Comparison of ENCODE assay signal across 24 cellular contexts in the genomic region with DNA sequence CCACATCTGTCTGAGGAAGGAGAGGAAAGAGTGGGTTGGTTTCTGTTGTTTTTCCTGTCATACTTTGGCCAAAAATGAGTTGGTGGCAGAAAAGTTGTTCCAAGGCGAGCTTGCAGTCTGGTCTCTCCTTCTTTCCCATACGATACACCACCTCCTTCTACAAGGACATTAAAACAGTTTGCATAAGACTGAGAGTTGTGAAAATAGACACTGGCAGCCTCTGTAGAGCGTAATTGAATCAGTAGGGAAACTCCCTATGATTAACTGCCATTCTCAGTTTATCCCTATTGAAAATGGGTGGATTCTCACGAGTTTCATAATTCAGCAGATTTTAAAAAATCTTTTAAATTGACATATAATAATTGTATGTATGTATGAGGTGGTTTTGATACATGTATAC. TPM values are rescaled to one million over a fixed set of nuclear protein-coding genes. Genes with fewer than 3 reads are reported as not detected.
A peak's percentile ranks its signal among the peaks of the same experiment; 100 is the strongest.
DNase-seq lines count a peak whose midpoint lies in the region; ATAC-seq, FAIRE-seq and TF ChIP-seq lines count a peak whose summit lies in the region.
"Had no signal": no experiment of that assay in that cellular context is flagged by ENCODE, and none has a peak within 500 bp of the region (broad histone marks: within the 10 kb centered on the region; RNA-seq: fewer than 3 reads in every experiment).

No MANE protein-coding gene starts in this region.

- no peaks in the 10 kb centered on the region for H3K9me3 Mint-ChIP-seq in MCF 10A (ENCODE audit: unreplicated experiment)
- no peaks in the 10 kb centered on the region for H3K9me3 Mint-ChIP-seq in stimulated activated effector memory CD8-positive, alpha-beta T cell treated with anti-CD3 and anti-CD28 coated beads, Interleukin-12 subunit alpha, Interleukin-12 subunit beta, amount 100 ng/mL, for 72 hours

- peaks cover 14% of the 10 kb centered on the region for H3K79me2 ChIP-seq in mammary epithelial cell (ENCODE audit: insufficient read depth, low read length)

- BruUV-seq in MCF 10A (replicated peaks; lab: Mats Ljungman, UMichigan) (no TSS peak), Panc1 (replicated peaks; lab: Mats Ljungman, UMichigan) (no TSS peak), mammary epithelial cell (replicated peaks; lab: Mats Ljungman, UMichigan) (no TSS peak)

- FAIRE-seq in H54 (lab: Jason Lieb, UNC) = no peak
- FAIRE-seq: RCC 7860 had no signal

- WGBS in mammary epithelial cell (ENCODE audit: low coverage, missing lambda C conversion rate) = 3% methylated on average over 4 of the region's 4 CpGs

- H3K27me3 Mint-ChIP-seq in MCF 10A (ENCODE audit: insufficient read depth, unreplicated experiment) = no peaks in the 10 kb centered on the region

- H2AFZ ChIP-seq in mammary epithelial cell (ENCODE audit: low read depth, low read length) = peak overlapping the region; percentile 90

- intact Hi-C loops in MCF 10A (cut with micrococcal nuclease) = no loop called here
- intact Hi-C loops in breast epithelium (cut with DNase I; ENCODE audit: low total_unique reads) = no loop called here
- intact Hi-C loops in Panc1 (cut with micrococcal nuclease; ENCODE audit: unreplicated experiment) = no loop called here
- intact Hi-C loops in mammary epithelial cell (cut with micrococcal nuclease) = no loop called here

- H4K20me1 ChIP-seq in mammary epithelial cell (ENCODE audit: insufficient read depth, low read length) = no peaks in the 10 kb centered on the region

- H3K4me1 ChIP-seq in breast epithelium = peaks cover 0 to 11% of the 10 kb centered on the region in 2 donors
- H3K4me1 ChIP-seq in Panc1 (ENCODE audit: control insufficient read depth, insufficient read depth, low read length) = peaks cover 11% of the 10 kb centered on the region
- H3K4me1 ChIP-seq in mammary epithelial cell (ENCODE audit: insufficient read depth, low read length) = peaks cover 18% of the 10 kb centered on the region

- dilution Hi-C loops in mammary epithelial cell (cut with HindIII; ENCODE audit: low sequenced_read_pairs) = no loop called here

- CTCF ChIA-PET in MCF 10A (lab: Yijun Ruan, JAX) = interaction anchor here (0.6 to 6.0 kb wide), 7 partner anchors 10 to 595 kb away, joined by 3 to 66 read pairs (median 3); a partner anchor contains a TSS
- CTCF ChIA-PET in Panc1 (lab: Charles Lee) = no interaction called here
- CTCF ChIA-PET in mammary epithelial cell (lab: Charles Lee; ENCODE audit: low non-redundant PET) = interaction anchor here (0.6 kb wide), 1 partner anchor 595 kb away, joined by 10 read pairs; no protein-coding TSS in a partner anchor

- no peaks in the 10 kb centered on the region for H3K36me3 Mint-ChIP-seq in MCF 10A (ENCODE audit: insufficient read depth, unreplicated experiment)
- H3K36me3 Mint-ChIP-seq in stimulated activated effector memory CD8-positive, alpha-beta T cell treated with anti-CD3 and anti-CD28 coated beads, Interleukin-12 subunit alpha, Interleukin-12 subunit beta, amount 100 ng/mL, for 72 hours = peaks cover 13% of the 10 kb centered on the region

- H3K4me3 ChIP-seq in breast epithelium = no peak overlapping the region
- no peak overlapping the region; a peak in 1 of 4 replicates for H3K4me3 ChIP-seq in Panc1 (ENCODE audit: low read depth in 2 of 2, low read length in 2 of 2)
- peak overlapping the region in 2 of 3 experiments; percentile 4 to 16 for H3K4me3 ChIP-seq in mammary epithelial cell (replicated peaks in 1 of 3; ENCODE audit: insufficient read depth in 1 of 3, low read depth in 2 of 3, low read length in 3 of 3)
- H3K4me3 ChIP-seq: HAP-1, heart left ventricle, left lung, SJSA1, smooth muscle cell had no signal

- ATAC-seq in Panc1 = no peak
- ATAC-seq in stimulated activated effector memory CD8-positive, alpha-beta T cell treated with anti-CD3 and anti-CD28 coated beads, Interleukin-12 subunit alpha, Interleukin-12 subunit beta, amount 100 ng/mL, for 72 hours = peak; percentile 59
- ATAC-seq: heart left ventricle, left lung had no signal

- no peaks in the 10 kb centered on the region for H3K27me3 ChIP-seq in breast epithelium
- H3K27me3 ChIP-seq in Panc1 (ENCODE audit: control insufficient read depth, insufficient read depth, low read length) = no peaks in the 10 kb centered on the region
- no peaks in the 10 kb centered on the region for H3K27me3 ChIP-seq in mammary epithelial cell (ENCODE audit: insufficient read depth, low read length)
- H3K27me3 ChIP-seq: brain microvascular endothelial cell, heart left ventricle, left lung, SJSA1 had no signal

- H3K4me3 Mint-ChIP-seq in MCF 10A (ENCODE audit: unreplicated experiment) = peak overlapping the region; percentile 29
- H3K4me3 Mint-ChIP-seq in stimulated activated effector memory CD8-positive, alpha-beta T cell treated with anti-CD3 and anti-CD28 coated beads, Interleukin-12 subunit alpha, Interleukin-12 subunit beta, amount 100 ng/mL, for 72 hours = peak overlapping the region; percentile 97

- TF ChIP-seq POLR2A in breast epithelium (IDR thresholded peaks at IDR 0.05) = no peak
- TF ChIP-seq POLR2A in H54 (IDR thresholded peaks at IDR 0.05; ENCODE audit: low read depth, low read length) = no peak

- H3K9me3 ChIP-seq in breast epithelium (no peaks in the 10 kb centered on the region), Panc1 (ENCODE audit: control insufficient read depth, insufficient read depth, low read depth, low read length) (no peaks in the 10 kb centered on the region), mammary epithelial cell (replicated peaks; ENCODE audit: insufficient read depth, low read length) (no peaks in the 10 kb centered on the region)
- H3K9me3 ChIP-seq: HAP-1, heart left ventricle, left lung, SJSA1 had no signal

- H3K4me2 ChIP-seq in mammary epithelial cell (ENCODE audit: insufficient read depth, low read depth, low read length) = peak overlapping the region; percentile 73
- H3K4me2 ChIP-seq: smooth muscle cell had no signal

- H3K27ac Mint-ChIP-seq in MCF 10A (ENCODE audit: low read depth, unreplicated experiment) = no peak overlapping the region
- peak overlapping the region; percentile 66 for H3K27ac Mint-ChIP-seq in stimulated activated effector memory CD8-positive, alpha-beta T cell treated with anti-CD3 and anti-CD28 coated beads, Interleukin-12 subunit alpha, Interleukin-12 subunit beta, amount 100 ng/mL, for 72 hours

- H3K36me3 ChIP-seq in breast epithelium (no peaks in the 10 kb centered on the region), Panc1 (ENCODE audit: control insufficient read depth, insufficient read depth, low read length) (peaks cover 2% of the 10 kb centered on the region; the same call in 1 of the 2 replicates), mammary epithelial cell (ENCODE audit: insufficient read depth, low read length) (no peaks in the 10 kb centered on the region)
- H3K36me3 ChIP-seq: brain microvascular endothelial cell, HAP-1, heart left ventricle, left lung, SJSA1, WERI-Rb-1 had no signal

- in situ Hi-C loops in Panc1 (cut with HindIII; ENCODE audit: low pct_unique_long_range_greater_than_20kb, low sequenced_read_pairs) = no loop called here
- in situ Hi-C loops in mammary epithelial cell (cut with MboI; ENCODE audit: low sequenced_read_pairs in 2 of 2) = loop anchor here (10.0 to 25.0 kb wide), 3 partner anchors 262 to 862 kb away; a partner anchor contains a TSS

- TF ChIP-seq CTCF in MCF 10A (IDR thresholded peaks at IDR 0.05; ENCODE audit: unreplicated experiment) (no peak), breast epithelium (IDR thresholded peaks at IDR 0.05) (no peak), Panc1 (IDR thresholded peaks at IDR 0.05) (no peak), mammary epithelial cell (conservative IDR thresholded peaks at IDR 0.05 in 1 of 2, IDR thresholded peaks at IDR 0.05 in 1 of 2; ENCODE audit: extremely low read depth in 1 of 2, insufficient read depth in 1 of 2, low read depth in 1 of 2, low read length in 2 of 2) (no peak)

- POLR2A ChIA-PET in MCF 10A (lab: Yijun Ruan, JAX) = interaction anchor here (0.8 to 4.8 kb wide), 7 partner anchors 10 to 595 kb away, joined by 3 to 37 read pairs (median 3); a partner anchor contains a TSS
- POLR2A ChIA-PET in Panc1 (lab: Charles Lee) = no interaction called here

- no peak overlapping the region for H3K27ac ChIP-seq in breast epithelium
- H3K27ac ChIP-seq in Panc1 (ENCODE audit: low read length) = peak overlapping the region; percentile 41
- peak overlapping the region; percentile 14 for H3K27ac ChIP-seq in mammary epithelial cell (ENCODE audit: insufficient read depth, low read depth, low read length)
- H3K27ac ChIP-seq: brain microvascular endothelial cell, left lung, SJSA1, WERI-Rb-1 had no signal

- DNase-seq in MCF 10A (ENCODE audit: unreplicated experiment) (peak; percentile 37), breast epithelium (ENCODE audit: low spot score in 2 of 2) (no peak), Panc1 (ENCODE audit: low read depth, low spot score) (no peak), mammary epithelial cell (peak; percentile 31), D341Med (ENCODE audit: low spot score) (no peak), NCI-H1417 treated with DMSO at 0.1 percent for 48 hours (lab: John Stamatoyannopoulos, UW) (no peak), H54 (ENCODE audit: insufficient read length, low spot score) (no peak)
- DNase-seq in stimulated activated effector memory CD8-positive, alpha-beta T cell treated with anti-CD3 and anti-CD28 coated beads, Interleukin-12 subunit alpha, Interleukin-12 subunit beta, amount 100 ng/mL, for 72 hours (ENCODE audit: low spot score in 2 of 2) = no peak
- DNase-seq: activated gamma-delta T cell treated with Interleukin-2 at 50 U/mL for 16 hours; AML-193; brain microvascular endothelial cell; cortex of kidney; DMS79; heart left ventricle; KG1; left lung; NCI-H2029 treated with DMSO at 0.1 percent for 48 hours; NCI-H446 treated with DMSO at 0.1 percent for 48 hours; NK-92 treated with Interleukin-12 subunit alpha and Interleukin-12 subunit beta, amount 100 ng/mL, for 24 hours; WERI-Rb-1 had no signal

- H3K9ac ChIP-seq in mammary epithelial cell (ENCODE audit: insufficient read depth, low read length) = no peak overlapping the region

- peaks cover 22% of the 10 kb centered on the region for H3K4me1 Mint-ChIP-seq in MCF 10A (ENCODE audit: insufficient read depth, unreplicated experiment)
- peaks cover 48% of the 10 kb centered on the region for H3K4me1 Mint-ChIP-seq in stimulated activated effector memory CD8-positive, alpha-beta T cell treated with anti-CD3 and anti-CD28 coated beads, Interleukin-12 subunit alpha, Interleukin-12 subunit beta, amount 100 ng/mL, for 72 hours

RNA-seq across cellular contexts. Expression of a gene that starts 3.7 kb away (rescaled TPM):
- 30.5 and 35.1 TPM in 2 replicates for total RNA-seq in MCF 10A (2022)
- 10 to 100 TPM; 34.9 to 62.3 (median 57.0) TPM for total RNA-seq in breast epithelium
- total RNA-seq in Panc1 (2021; ENCODE audit: unreplicated experiment) = 72.9 TPM
- 52.9 TPM for polyA plus RNA-seq in Panc1 (2012; ENCODE audit: insufficient read length)
- 10 to 100 TPM; 33.5 to 33.8 TPM for total RNA-seq in mammary epithelial cell
- 25.9 TPM for polyA plus RNA-seq in mammary epithelial cell
- polyA minus RNA-seq in mammary epithelial cell = 49.4 TPM

RNA-seq across cellular contexts. Expression of a gene that starts 10.0 kb away (rescaled TPM):
- total RNA-seq in MCF 10A (2022) (1.0 and 1.3 TPM in 2 replicates), breast epithelium (10 to 100 TPM; 10.1 to 16.7 (median 15.5) TPM), Panc1 (2021; ENCODE audit: unreplicated experiment) (51.4 TPM), mammary epithelial cell (1 to 10 TPM; 1.2 to 3.0 TPM)
- polyA plus RNA-seq in Panc1 (2012; ENCODE audit: insufficient read length) = 76.9 TPM
- 0.36 TPM for polyA plus RNA-seq in mammary epithelial cell
- polyA minus RNA-seq in mammary epithelial cell = not detected

RNA-seq across cellular contexts. Expression of a gene that starts 42.5 kb away (rescaled TPM):
- total RNA-seq in MCF 10A (2022) (8.3 and 13.2 TPM in 2 replicates), breast epithelium (10 to 100 TPM in 1 of 3 donors, 1 to 10 TPM in 2; 9.4 to 12.8 (median 9.6) TPM), Panc1 (2021; ENCODE audit: unreplicated experiment) (70.1 TPM), mammary epithelial cell (10 to 100 TPM; 12.0 to 21.1 TPM)
- polyA plus RNA-seq in Panc1 (2012; ENCODE audit: insufficient read length) = 69.9 TPM
- 14.0 TPM for polyA plus RNA-seq in mammary epithelial cell
- 14.6 TPM for polyA minus RNA-seq in mammary epithelial cell

Comparison
In these comparisons a context has a peak if more than half of its experiments do, and no peak if none do; other contexts are left out.
1. DNase-seq: peak in MCF 10A (single experiment) and mammary epithelial cell (single experiment); none in breast epithelium (0 of 2), Panc1 (single experiment), stimulated activated effector memory CD8-positive, alpha-beta T cell treated with anti-CD3 and anti-CD28 coated beads, Interleukin-12 subunit alpha, Interleukin-12 subunit beta, amount 100 ng/mL, for 72 hours (0 of 2), D341Med (single experiment), NCI-H1417 treated with DMSO at 0.1 percent for 48 hours (single experiment) and H54 (single experiment).
2. H3K27ac ChIP-seq: peak in Panc1 (single experiment) and mammary epithelial cell (single experiment); none in breast epithelium (0 of 2).
3. H3K4me3 ChIP-seq: peak in mammary epithelial cell (2 of 3); none in breast epithelium (0 of 3) and Panc1 (0 of 2).